ENCODE assay signal across 1 cellular context in the genomic region with DNA sequence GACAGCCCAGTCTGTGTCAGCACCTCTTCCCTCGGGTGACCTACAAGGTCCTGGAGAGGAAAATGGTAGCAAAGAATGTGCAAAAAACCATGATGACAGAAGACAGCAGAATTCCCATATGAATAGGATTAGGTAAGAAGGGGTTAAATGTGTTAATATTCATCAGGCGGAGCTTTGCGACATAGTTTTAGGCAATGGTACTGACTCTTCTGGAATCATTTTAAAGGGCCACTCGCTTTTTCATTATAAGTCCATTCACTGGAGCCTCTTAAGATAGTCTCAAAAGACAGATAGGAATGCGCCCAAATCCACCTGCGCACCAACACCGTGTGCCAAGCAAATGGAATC.
A peak's percentile ranks its signal among the peaks of the same experiment; 100 is the strongest.
TF ChIP-seq lines count a peak whose summit lies in the region.

No MANE protein-coding gene starts in this region.

TF ChIP-seq in HepG2, 621 proteins besides CTCF, POLR2A, EP300 and RAD21 (continued from another document and continues in another):
- TF ChIP-seq CHD4 (IDR thresholded peaks at IDR 0.05; ENCODE audit: borderline replicate concordance, low read length) (no peak; the same call in 1 of the 2 replicates), THAP11 (CRISPR knock-in tag; IDR thresholded peaks at IDR 0.05) (0 out of 2 replicates have a peak, but pooled peaks have one; percentile 8), YEATS4 (CRISPR knock-in tag; IDR thresholded peaks at IDR 0.05; ENCODE audit: borderline replicate concordance) (peak; percentile 4; the same call in 1 of the 2 replicates), PATZ1 (CRISPR knock-in tag; IDR thresholded peaks at IDR 0.05) (no peak), TEAD3 (CRISPR knock-in tag; optimal IDR thresholded peaks at IDR 0.05; ENCODE audit: borderline replicate concordance) (no peak), ZNF441 (CRISPR knock-in tag; IDR thresholded peaks at IDR 0.05; ENCODE audit: borderline replicate concordance) (no peak), ZSCAN25 (CRISPR knock-in tag; IDR thresholded peaks at IDR 0.05) (no peak), HIC2 (CRISPR knock-in tag; IDR thresholded peaks at IDR 0.05; ENCODE audit: low read depth) (no peak), HNRNPL (IDR thresholded peaks at IDR 0.05; ENCODE audit: low read depth, low read length) (no peak), ZNF142 (CRISPR knock-in tag; IDR thresholded peaks at IDR 0.05) (0 out of 2 replicates have a peak, but pooled peaks have one; percentile 4), ZMYM3 (CRISPR knock-in tag; IDR thresholded peaks at IDR 0.05) (no peak), MEIS2 (CRISPR knock-in tag; IDR thresholded peaks at IDR 0.05) (no peak), KLF13 (CRISPR knock-in tag; IDR thresholded peaks at IDR 0.05) (no peak), CEBPB (IDR thresholded peaks at IDR 0.05; ENCODE audit: borderline replicate concordance, low read depth, low read length) (0 out of 2 replicates have a peak, but pooled peaks have one; percentile 2), ZNF562 (CRISPR knock-in tag; IDR thresholded peaks at IDR 0.05; ENCODE audit: borderline replicate concordance) (no peak), ZNF839 (CRISPR knock-in tag; IDR thresholded peaks at IDR 0.05; ENCODE audit: borderline replicate concordance) (no peak), GATAD2A (CRISPR knock-in tag; IDR thresholded peaks at IDR 0.05) (0 out of 2 replicates have a peak, but pooled peaks have one; percentile 31), CBFB (CRISPR knock-in tag; IDR thresholded peaks at IDR 0.05) (no peak)
- TF ChIP-seq, protein P1, sequence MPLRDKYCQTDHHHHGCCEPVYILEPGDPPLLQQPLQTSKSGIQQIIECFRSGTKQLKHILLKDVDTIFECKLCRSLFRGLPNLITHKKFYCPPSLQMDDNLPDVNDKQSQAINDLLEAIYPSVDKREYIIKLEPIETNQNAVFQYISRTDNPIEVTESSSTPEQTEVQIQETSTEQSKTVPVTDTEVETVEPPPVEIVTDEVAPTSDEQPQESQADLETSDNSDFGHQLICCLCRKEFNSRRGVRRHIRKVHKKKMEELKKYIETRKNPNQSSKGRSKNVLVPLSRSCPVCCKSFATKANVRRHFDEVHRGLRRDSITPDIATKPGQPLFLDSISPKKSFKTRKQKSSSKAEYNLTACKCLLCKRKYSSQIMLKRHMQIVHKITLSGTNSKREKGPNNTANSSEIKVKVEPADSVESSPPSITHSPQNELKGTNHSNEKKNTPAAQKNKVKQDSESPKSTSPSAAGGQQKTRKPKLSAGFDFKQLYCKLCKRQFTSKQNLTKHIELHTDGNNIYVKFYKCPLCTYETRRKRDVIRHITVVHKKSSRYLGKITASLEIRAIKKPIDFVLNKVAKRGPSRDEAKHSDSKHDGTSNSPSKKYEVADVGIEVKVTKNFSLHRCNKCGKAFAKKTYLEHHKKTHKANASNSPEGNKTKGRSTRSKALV (CRISPR knock-in tag; IDR thresholded peaks at IDR 0.05) = 0 out of 2 replicates have a peak, but pooled peaks have one; percentile 29
- TF ChIP-seq, protein P2, sequence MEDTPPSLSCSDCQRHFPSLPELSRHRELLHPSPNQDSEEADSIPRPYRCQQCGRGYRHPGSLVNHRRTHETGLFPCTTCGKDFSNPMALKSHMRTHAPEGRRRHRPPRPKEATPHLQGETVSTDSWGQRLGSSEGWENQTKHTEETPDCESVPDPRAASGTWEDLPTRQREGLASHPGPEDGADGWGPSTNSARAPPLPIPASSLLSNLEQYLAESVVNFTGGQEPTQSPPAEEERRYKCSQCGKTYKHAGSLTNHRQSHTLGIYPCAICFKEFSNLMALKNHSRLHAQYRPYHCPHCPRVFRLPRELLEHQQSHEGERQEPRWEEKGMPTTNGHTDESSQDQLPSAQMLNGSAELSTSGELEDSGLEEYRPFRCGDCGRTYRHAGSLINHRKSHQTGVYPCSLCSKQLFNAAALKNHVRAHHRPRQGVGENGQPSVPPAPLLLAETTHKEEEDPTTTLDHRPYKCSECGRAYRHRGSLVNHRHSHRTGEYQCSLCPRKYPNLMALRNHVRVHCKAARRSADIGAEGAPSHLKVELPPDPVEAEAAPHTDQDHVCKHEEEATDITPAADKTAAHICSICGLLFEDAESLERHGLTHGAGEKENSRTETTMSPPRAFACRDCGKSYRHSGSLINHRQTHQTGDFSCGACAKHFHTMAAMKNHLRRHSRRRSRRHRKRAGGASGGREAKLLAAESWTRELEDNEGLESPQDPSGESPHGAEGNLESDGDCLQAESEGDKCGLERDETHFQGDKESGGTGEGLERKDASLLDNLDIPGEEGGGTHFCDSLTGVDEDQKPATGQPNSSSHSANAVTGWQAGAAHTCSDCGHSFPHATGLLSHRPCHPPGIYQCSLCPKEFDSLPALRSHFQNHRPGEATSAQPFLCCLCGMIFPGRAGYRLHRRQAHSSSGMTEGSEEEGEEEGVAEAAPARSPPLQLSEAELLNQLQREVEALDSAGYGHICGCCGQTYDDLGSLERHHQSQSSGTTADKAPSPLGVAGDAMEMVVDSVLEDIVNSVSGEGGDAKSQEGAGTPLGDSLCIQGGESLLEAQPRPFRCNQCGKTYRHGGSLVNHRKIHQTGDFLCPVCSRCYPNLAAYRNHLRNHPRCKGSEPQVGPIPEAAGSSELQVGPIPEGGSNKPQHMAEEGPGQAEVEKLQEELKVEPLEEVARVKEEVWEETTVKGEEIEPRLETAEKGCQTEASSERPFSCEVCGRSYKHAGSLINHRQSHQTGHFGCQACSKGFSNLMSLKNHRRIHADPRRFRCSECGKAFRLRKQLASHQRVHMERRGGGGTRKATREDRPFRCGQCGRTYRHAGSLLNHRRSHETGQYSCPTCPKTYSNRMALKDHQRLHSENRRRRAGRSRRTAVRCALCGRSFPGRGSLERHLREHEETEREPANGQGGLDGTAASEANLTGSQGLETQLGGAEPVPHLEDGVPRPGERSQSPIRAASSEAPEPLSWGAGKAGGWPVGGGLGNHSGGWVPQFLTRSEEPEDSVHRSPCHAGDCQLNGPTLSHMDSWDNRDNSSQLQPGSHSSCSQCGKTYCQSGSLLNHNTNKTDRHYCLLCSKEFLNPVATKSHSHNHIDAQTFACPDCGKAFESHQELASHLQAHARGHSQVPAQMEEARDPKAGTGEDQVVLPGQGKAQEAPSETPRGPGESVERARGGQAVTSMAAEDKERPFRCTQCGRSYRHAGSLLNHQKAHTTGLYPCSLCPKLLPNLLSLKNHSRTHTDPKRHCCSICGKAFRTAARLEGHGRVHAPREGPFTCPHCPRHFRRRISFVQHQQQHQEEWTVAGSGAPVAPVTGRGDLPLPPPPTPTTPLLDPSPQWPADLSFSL (CRISPR knock-in tag; IDR thresholded peaks at IDR 0.05) = no peak
- TF ChIP-seq, protein P3, sequence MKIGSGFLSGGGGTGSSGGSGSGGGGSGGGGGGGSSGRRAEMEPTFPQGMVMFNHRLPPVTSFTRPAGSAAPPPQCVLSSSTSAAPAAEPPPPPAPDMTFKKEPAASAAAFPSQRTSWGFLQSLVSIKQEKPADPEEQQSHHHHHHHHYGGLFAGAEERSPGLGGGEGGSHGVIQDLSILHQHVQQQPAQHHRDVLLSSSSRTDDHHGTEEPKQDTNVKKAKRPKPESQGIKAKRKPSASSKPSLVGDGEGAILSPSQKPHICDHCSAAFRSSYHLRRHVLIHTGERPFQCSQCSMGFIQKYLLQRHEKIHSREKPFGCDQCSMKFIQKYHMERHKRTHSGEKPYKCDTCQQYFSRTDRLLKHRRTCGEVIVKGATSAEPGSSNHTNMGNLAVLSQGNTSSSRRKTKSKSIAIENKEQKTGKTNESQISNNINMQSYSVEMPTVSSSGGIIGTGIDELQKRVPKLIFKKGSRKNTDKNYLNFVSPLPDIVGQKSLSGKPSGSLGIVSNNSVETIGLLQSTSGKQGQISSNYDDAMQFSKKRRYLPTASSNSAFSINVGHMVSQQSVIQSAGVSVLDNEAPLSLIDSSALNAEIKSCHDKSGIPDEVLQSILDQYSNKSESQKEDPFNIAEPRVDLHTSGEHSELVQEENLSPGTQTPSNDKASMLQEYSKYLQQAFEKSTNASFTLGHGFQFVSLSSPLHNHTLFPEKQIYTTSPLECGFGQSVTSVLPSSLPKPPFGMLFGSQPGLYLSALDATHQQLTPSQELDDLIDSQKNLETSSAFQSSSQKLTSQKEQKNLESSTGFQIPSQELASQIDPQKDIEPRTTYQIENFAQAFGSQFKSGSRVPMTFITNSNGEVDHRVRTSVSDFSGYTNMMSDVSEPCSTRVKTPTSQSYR (CRISPR knock-in tag; IDR thresholded peaks at IDR 0.05; ENCODE audit: borderline replicate concordance) = peak; percentile 38; the same call in 1 of the 2 replicates
- TF ChIP-seq, protein P4, sequence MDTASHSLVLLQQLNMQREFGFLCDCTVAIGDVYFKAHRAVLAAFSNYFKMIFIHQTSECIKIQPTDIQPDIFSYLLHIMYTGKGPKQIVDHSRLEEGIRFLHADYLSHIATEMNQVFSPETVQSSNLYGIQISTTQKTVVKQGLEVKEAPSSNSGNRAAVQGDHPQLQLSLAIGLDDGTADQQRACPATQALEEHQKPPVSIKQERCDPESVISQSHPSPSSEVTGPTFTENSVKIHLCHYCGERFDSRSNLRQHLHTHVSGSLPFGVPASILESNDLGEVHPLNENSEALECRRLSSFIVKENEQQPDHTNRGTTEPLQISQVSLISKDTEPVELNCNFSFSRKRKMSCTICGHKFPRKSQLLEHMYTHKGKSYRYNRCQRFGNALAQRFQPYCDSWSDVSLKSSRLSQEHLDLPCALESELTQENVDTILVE (CRISPR knock-in tag; IDR thresholded peaks at IDR 0.05) = peak; percentile 10; the same call in 1 of the 2 replicates
- TF ChIP-seq, protein P5, sequence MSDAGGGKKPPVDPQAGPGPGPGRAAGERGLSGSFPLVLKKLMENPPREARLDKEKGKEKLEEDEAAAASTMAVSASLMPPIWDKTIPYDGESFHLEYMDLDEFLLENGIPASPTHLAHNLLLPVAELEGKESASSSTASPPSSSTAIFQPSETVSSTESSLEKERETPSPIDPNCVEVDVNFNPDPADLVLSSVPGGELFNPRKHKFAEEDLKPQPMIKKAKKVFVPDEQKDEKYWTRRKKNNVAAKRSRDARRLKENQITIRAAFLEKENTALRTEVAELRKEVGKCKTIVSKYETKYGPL (CRISPR knock-in tag; IDR thresholded peaks at IDR 0.05) = no peak
